1 cellular context compared by ENCODE assay signal in genomic region chr16:78252757-78253156, GRCh38.
TF ChIP-seq lines count a peak whose summit lies in the region.

No MANE protein-coding gene starts in this region.

TF ChIP-seq in WTC11, 78 proteins besides CTCF, POLR2A, EP300 and RAD21 (continued from another document):
- TF ChIP-seq ZNF532 (CRISPR knock-in tag; IDR thresholded peaks at IDR 0.05; ENCODE audit: borderline replicate concordance) (no peak), SMAD4 (CRISPR knock-in tag; IDR thresholded peaks at IDR 0.05) (no peak), ZNF416 (CRISPR knock-in tag; IDR thresholded peaks at IDR 0.05) (no peak), TCF7 (CRISPR knock-in tag; IDR thresholded peaks at IDR 0.05; ENCODE audit: low read depth) (no peak)
